In the genomic region with DNA sequence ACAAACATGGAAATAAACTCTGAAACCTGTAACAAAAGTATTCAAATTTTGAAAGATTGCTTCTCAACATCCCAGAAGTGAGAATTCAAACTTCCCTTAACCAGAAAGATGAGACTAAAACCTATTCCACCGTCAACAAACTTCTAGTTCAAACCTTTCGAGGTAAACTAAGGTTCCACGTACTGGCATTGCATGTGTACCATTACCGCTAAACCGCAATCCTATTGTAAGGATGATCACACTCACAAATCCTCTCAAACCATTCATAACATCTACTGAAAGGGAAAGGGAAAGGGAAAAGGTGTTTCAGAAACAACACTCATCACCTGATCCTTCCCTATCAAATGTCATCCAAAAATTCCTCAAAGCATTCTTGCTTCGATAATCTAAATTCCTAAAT, we compare ENCODE assay signal across 9 cellular contexts. TPM values are rescaled to one million over a fixed set of nuclear protein-coding genes. Genes with fewer than 3 reads are reported as not detected.
DNase-seq lines count a peak whose midpoint lies in the region; ATAC-seq and TF ChIP-seq lines count a peak whose summit lies in the region.
"Had no signal": no experiment of that assay in that cellular context is flagged by ENCODE, and none has a peak within 500 bp of the region (broad histone marks: within the 10 kb centered on the region; RNA-seq: fewer than 3 reads in every experiment).

No MANE protein-coding gene starts in this region.

- H3K4me3 Mint-ChIP-seq in IgD-negative memory B cell (peak overlapping the region in 1 of 4 donors; percentile 96), neural progenitor cell (no peak overlapping the region)
- H3K4me3 Mint-ChIP-seq in effector memory CD8-positive, alpha-beta T cell = peak overlapping the region; percentile 81 to 91

- H3K36me3 Mint-ChIP-seq in IgD-negative memory B cell (no peaks in the 10 kb centered on the region), neural progenitor cell (peaks cover 2% of the 10 kb centered on the region)
- H3K36me3 Mint-ChIP-seq in effector memory CD8-positive, alpha-beta T cell (ENCODE audit: insufficient read depth) = peaks cover 20% of the 10 kb centered on the region

- H3K4me3 ChIP-seq in AG10803 (ENCODE audit: low read length) (peak overlapping the region; percentile 65), neural progenitor cell (peak overlapping the region; percentile 96)

- peaks cover 49% of the 10 kb centered on the region for H3K4me1 ChIP-seq in neural progenitor cell

- no peak for DNase-seq in AG10803 (ENCODE audit: low read depth)
- DNase-seq in effector memory CD8-positive, alpha-beta T cell = no peak
- no peak for DNase-seq in neural progenitor cell (ENCODE audit: low spot score)
- no peak for DNase-seq in HuH-7 (ENCODE audit: low spot score)
- no peak for DNase-seq in pons (ENCODE audit: low spot score)
- DNase-seq: NCI-H446 had no signal

- no peaks in the 10 kb centered on the region for H3K27me3 ChIP-seq in neural progenitor cell

- peaks cover 10% of the 10 kb centered on the region for H4K20me1 ChIP-seq in neural progenitor cell (ENCODE audit: low read depth)

- H3K4me2 ChIP-seq in neural progenitor cell = peak overlapping the region; percentile 83

- TF ChIP-seq CTCF in AG10803 (conservative IDR thresholded peaks at IDR 0.05; ENCODE audit: low read length) (no peak), neural progenitor cell (IDR thresholded peaks at IDR 0.05) (no peak)

- H3K4me1 Mint-ChIP-seq in IgD-negative memory B cell (peaks cover 30 to 41% (median 36%) of the 10 kb centered on the region in 3 donors), neural progenitor cell (peaks cover 51% of the 10 kb centered on the region)
- peaks cover 32 to 44% of the 10 kb centered on the region in 2 donors for H3K4me1 Mint-ChIP-seq in effector memory CD8-positive, alpha-beta T cell (ENCODE audit: low read depth in 2 of 2)

- no peak for ATAC-seq in effector memory CD8-positive, alpha-beta T cell (replicated peaks)
- ATAC-seq in GM21367 (IDR thresholded peaks at IDR 0.05; ENCODE audit: unreplicated experiment) (no peak), GM18502 (IDR thresholded peaks at IDR 0.05; ENCODE audit: poor library complexity, unreplicated experiment) (no peak)

- no peaks in the 10 kb centered on the region for H3K9me3 ChIP-seq in neural progenitor cell (ENCODE audit: low read depth)

- H3K36me3 ChIP-seq in neural progenitor cell = no peaks in the 10 kb centered on the region

- H3K27ac Mint-ChIP-seq in IgD-negative memory B cell = peak overlapping the region in 2 of 3 donors; percentile 84 to 95
- peak overlapping the region; percentile 56 to 77 for H3K27ac Mint-ChIP-seq in effector memory CD8-positive, alpha-beta T cell
- no peak overlapping the region for H3K27ac Mint-ChIP-seq in neural progenitor cell

- H3K9ac ChIP-seq in neural progenitor cell = no peak overlapping the region

- no peaks in the 10 kb centered on the region for H3K9me3 Mint-ChIP-seq in IgD-negative memory B cell
- H3K9me3 Mint-ChIP-seq in effector memory CD8-positive, alpha-beta T cell = peaks cover 0 to 3% of the 10 kb centered on the region in 2 donors
- H3K9me3 Mint-ChIP-seq in neural progenitor cell = no peaks in the 10 kb centered on the region

- no peak overlapping the region for H3K27ac ChIP-seq in neural progenitor cell

- H2AFZ ChIP-seq in neural progenitor cell (replicated peaks) = no peak overlapping the region

- H3K27me3 Mint-ChIP-seq in IgD-negative memory B cell (no peaks in the 10 kb centered on the region), neural progenitor cell (ENCODE audit: insufficient read depth, low read depth) (peaks cover 4% of the 10 kb centered on the region)
- no peaks in the 10 kb centered on the region for H3K27me3 Mint-ChIP-seq in effector memory CD8-positive, alpha-beta T cell

- H3F3A ChIP-seq in neural progenitor cell (ENCODE audit: low read depth) = peaks cover 59% of the 10 kb centered on the region

- peaks cover 64% of the 10 kb centered on the region for H3K79me2 ChIP-seq in neural progenitor cell (ENCODE audit: low read depth)

RNA-seq across cellular contexts. Expression of a gene that starts 3.1 kb away (rescaled TPM):
- 2.7 TPM for polyA plus RNA-seq in IgD-negative memory B cell
- 31.0 and 34.5 TPM in 2 replicates for total RNA-seq in neural progenitor cell (ENCODE audit: low replicate concordance)
